21 cellular contexts compared by ENCODE assay signal in the genomic region with DNA sequence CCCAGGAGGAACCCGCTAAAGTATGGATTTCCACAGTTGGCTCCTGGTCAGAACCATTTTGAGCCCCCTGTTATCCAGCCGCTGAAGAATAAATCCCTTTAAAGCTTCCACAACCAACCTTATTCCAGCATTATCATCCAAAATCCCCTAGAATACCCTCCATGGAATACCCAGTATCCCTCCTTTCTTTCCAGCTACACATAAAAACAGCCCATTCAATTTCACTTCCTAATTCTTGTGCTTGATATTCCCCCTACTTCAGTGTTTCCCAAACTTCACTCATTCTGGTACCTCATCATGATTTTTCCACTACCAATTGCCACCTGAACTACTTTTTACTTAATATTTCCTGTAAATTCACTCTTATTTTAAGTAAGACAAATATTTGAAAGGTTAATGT. TPM values are rescaled to one million over a fixed set of nuclear protein-coding genes. Genes with fewer than 3 reads are reported as not detected.
DNase-seq lines count a peak whose midpoint lies in the region; ATAC-seq, FAIRE-seq and TF ChIP-seq lines count a peak whose summit lies in the region.
"Had no signal": no experiment of that assay in that cellular context is flagged by ENCODE, and none has a peak within 500 bp of the region (broad histone marks: within the 10 kb centered on the region; RNA-seq: fewer than 3 reads in every experiment).

No MANE protein-coding gene starts in this region.

- H3K36me3 ChIP-seq in Caco-2 (ENCODE audit: control insufficient read depth, insufficient read depth, low read length) (peaks cover 11% of the 10 kb centered on the region), SU-DHL-6 (ENCODE audit: low read length) (peaks cover 45% of the 10 kb centered on the region)
- H3K36me3 ChIP-seq: Peyer's patch had no signal

- H3K36me3 Mint-ChIP-seq in Caco-2 (ENCODE audit: insufficient read depth, unreplicated experiment) (peaks cover 80% of the 10 kb centered on the region), neural crest cell (ENCODE audit: low read depth) (peaks cover 6% of the 10 kb centered on the region)
- H3K36me3 Mint-ChIP-seq: CD4-positive, CD25-positive, alpha-beta regulatory T cell had no signal

- ATAC-seq in activated CD4-positive, CD25-positive, alpha-beta regulatory T cell treated with anti-CD3 and anti-CD28 coated beads, Interleukin-2, amount 50 U/mL, for 24 hours = no peak
- no peak for ATAC-seq in GM21423 (IDR thresholded peaks at IDR 0.05; ENCODE audit: unreplicated experiment)
- ATAC-seq: T-helper 17 cell had no signal

- H3K9ac ChIP-seq in SU-DHL-6 (ENCODE audit: low read length) = no peak overlapping the region
- H3K9ac ChIP-seq: SK-N-SH had no signal

- H3K79me2 ChIP-seq in SU-DHL-6 (ENCODE audit: insufficient read depth, low read length) = peaks cover 81% of the 10 kb centered on the region

- intact Hi-C loops in Caco-2 (cut with micrococcal nuclease; ENCODE audit: unreplicated experiment) = no loop called here

- H3K4me2 ChIP-seq in SU-DHL-6 (ENCODE audit: low read depth, low read length, poor library complexity, severe bottlenecking) = peak overlapping the region; percentile 85
- H3K4me2 ChIP-seq: SK-N-SH had no signal

- H3K27ac Mint-ChIP-seq in Caco-2 (ENCODE audit: unreplicated experiment) (peak overlapping the region; percentile 95), neural crest cell (ENCODE audit: unreplicated experiment) (peak overlapping the region; percentile 4)
- H3K27ac Mint-ChIP-seq: T-helper 17 cell had no signal

- H3K4me3 Mint-ChIP-seq in Caco-2 (ENCODE audit: unreplicated experiment) (peak overlapping the region; percentile 78), neural crest cell (no peak overlapping the region)
- H3K4me3 Mint-ChIP-seq: CD4-positive, CD25-positive, alpha-beta regulatory T cell; T-helper 17 cell had no signal

- peaks cover 21% of the 10 kb centered on the region for H3K9me3 ChIP-seq in Caco-2
- peaks cover 14% of the 10 kb centered on the region; the same call in 1 of the 2 replicates for H3K9me3 ChIP-seq in SU-DHL-6 (ENCODE audit: insufficient read depth, low read length)
- H3K9me3 ChIP-seq: SK-N-SH had no signal

- H2AFZ ChIP-seq in SU-DHL-6 (ENCODE audit: low read depth, low read length, severe bottlenecking) = no peak overlapping the region

- DNase-seq in Caco-2 (no peak), GM19239 (ENCODE audit: insufficient read length, low spot score) (no peak), neural crest cell (ENCODE audit: low read depth, low spot score) (no peak), RKO (ENCODE audit: low spot score) (no peak)
- DNase-seq: CD4-positive, CD25-positive, alpha-beta regulatory T cell; HCEC 1CT; IMR-90; NCI-H1092 treated with DMSO at 0.1 percent for 48 hours; NCI-H1436 treated with DMSO at 0.1 percent for 48 hours; NCI-H1930; NCI-H2227 treated with DMSO at 0.1 percent for 48 hours; NCI-H510A; NCI-H69; Peyer's patch; SK-N-SH; T-helper 17 cell had no signal

- H3K9me2 ChIP-seq in SU-DHL-6 (replicated peaks; ENCODE audit: insufficient read depth, low read length) = no peaks in the 10 kb centered on the region
- H3K9me2 ChIP-seq: SK-N-SH had no signal

- H3K4me1 Mint-ChIP-seq in Caco-2 (ENCODE audit: low read depth, unreplicated experiment) (peaks cover 36% of the 10 kb centered on the region), neural crest cell (peaks cover 19% of the 10 kb centered on the region)
- H3K4me1 Mint-ChIP-seq: T-helper 17 cell had no signal

- BruUV-seq in Caco-2 (replicated peaks; lab: Mats Ljungman, UMichigan) = no TSS peak

- H4K20me1 ChIP-seq in SU-DHL-6 (ENCODE audit: low read depth, low read length) = no peaks in the 10 kb centered on the region

- H3K9me3 Mint-ChIP-seq in Caco-2 (ENCODE audit: unreplicated experiment) = peaks cover 55% of the 10 kb centered on the region
- H3K9me3 Mint-ChIP-seq in neural crest cell = peaks cover 13% of the 10 kb centered on the region

- peak; percentile 26 for FAIRE-seq in GM19239 (lab: Jason Lieb, UNC)
- FAIRE-seq: H1 had no signal

- peaks cover 25% of the 10 kb centered on the region for H3K4me1 ChIP-seq in Caco-2

- POLR2A ChIA-PET in Caco-2 (lab: Charles Lee) = no interaction called here

- CTCF ChIA-PET in Caco-2 (lab: Charles Lee) = no interaction called here

- H3K27me3 Mint-ChIP-seq in Caco-2 (ENCODE audit: insufficient read depth, unreplicated experiment) = no peaks in the 10 kb centered on the region
- no peaks in the 10 kb centered on the region for H3K27me3 Mint-ChIP-seq in neural crest cell (ENCODE audit: low read depth)
- H3K27me3 Mint-ChIP-seq: CD4-positive, CD25-positive, alpha-beta regulatory T cell; T-helper 17 cell had no signal

- H3K27ac ChIP-seq in SU-DHL-6 (ENCODE audit: low read depth, low read length) = no peak overlapping the region

- H3K4me3 ChIP-seq in Caco-2 (ENCODE audit: low read depth, low read length) (no peak overlapping the region), SU-DHL-6 (ENCODE audit: insufficient read depth, low read length, poor library complexity, severe bottlenecking) (no peak overlapping the region)

- H3K27me3 ChIP-seq in Caco-2 (replicated peaks; ENCODE audit: control insufficient read depth, insufficient read depth, low read length) (no peaks in the 10 kb centered on the region), SU-DHL-6 (ENCODE audit: low read length) (no peaks in the 10 kb centered on the region)
- H3K27me3 ChIP-seq: Peyer's patch had no signal

- TF ChIP-seq CTCF in Caco-2 (IDR thresholded peaks at IDR 0.05; ENCODE audit: insufficient read depth in 1 of 2, low read depth in 1 of 2, low read length in 1 of 2, severe bottlenecking in 1 of 2, unreplicated experiment in 1 of 2) (no peak), SU-DHL-6 (IDR thresholded peaks at IDR 0.05; ENCODE audit: insufficient read depth, low read length, poor library complexity, severe bottlenecking) (no peak), neural crest cell (conservative IDR thresholded peaks at IDR 0.05) (no peak)

- H3F3A ChIP-seq in SU-DHL-6 (ENCODE audit: insufficient read depth) = peaks cover 22% of the 10 kb centered on the region

RNA-seq across cellular contexts. Expression of gene MACC1, which starts 3.1 kb away (rescaled TPM):
- total RNA-seq in Caco-2 (2022) (87.7 and 96.7 TPM in 2 replicates), neural crest cell (0.12 TPM in 1 of 2 replicates, not detected in the other)
- total RNA-seq: A172 had no signal

Comparison
In these comparisons a context has a peak if more than half of its experiments do, and no peak if none do; other contexts are left out.
1. RNA of gene MACC1, which starts 3.1 kb away (total RNA-seq): 87.7 to 96.7 TPM in Caco-2; 0.12 TPM in neural crest cell; every median in the first group is over 10 times any median in the second.